Comparison of ENCODE assay signal across 18 cellular contexts in genomic region chr14:89845346-89845745, GRCh38.
DNase-seq lines count a peak whose midpoint lies in the region; ATAC-seq and TF ChIP-seq lines count a peak whose summit lies in the region.
"Had no signal": no experiment of that assay in that cellular context is flagged by ENCODE, and none has a peak within 500 bp of the region (broad histone marks: within the 10 kb centered on the region; RNA-seq: fewer than 3 reads in every experiment).

No MANE protein-coding gene starts in this region.

- CTCF ChIA-PET in AG04450 (lab: Charles Lee), result interaction anchor here (1.8 kb wide), 1 partner anchor 804 kb away, joined by 6 read pairs; no protein-coding TSS in a partner anchor
- CTCF ChIA-PET in IMR-90 (lab: Yijun Ruan, JAX), result no interaction called here
- CTCF ChIA-PET in activated CD4-positive, alpha-beta memory T cell treated with anti-CD3 and anti-CD28 coated beads, Interleukin-2, amount 10 ng/mL, durations not matched to agents 7 days and 5 days (lab: Charles Lee), result no interaction called here

- H3K27me3 ChIP-seq in AG04450 (ENCODE audit: control insufficient read depth, insufficient read depth, low read length) (no peaks in the 10 kb centered on the region), IMR-90 (ENCODE audit: control insufficient read depth, insufficient read depth, low read length) (no peaks in the 10 kb centered on the region), mesenchymal stem cell (ENCODE audit: control insufficient read depth in 1 of 2, insufficient read depth in 1 of 2, low read length in 2 of 2) (no peaks in the 10 kb centered on the region)
- H3K27me3 ChIP-seq: heart left ventricle, Peyer's patch had no signal

- ATAC-seq in IMR-90 (ENCODE audit: low read depth), result peak; percentile 81
- ATAC-seq: heart left ventricle, T-cell had no signal

- H2AFZ ChIP-seq in IMR-90 (replicated peaks; ENCODE audit: low read length, poor library complexity) (peak overlapping the region; percentile 85), mesenchymal stem cell (ENCODE audit: low read depth, low read length) (no peak overlapping the region)

- TF ChIP-seq CTCF in AG04450 (IDR thresholded peaks at IDR 0.05; ENCODE audit: low read depth, low read length) (no peak), IMR-90 (conservative IDR thresholded peaks at IDR 0.05; ENCODE audit: low read depth, low read length) (no peak), lower leg skin (IDR thresholded peaks at IDR 0.05) (no peak)

- H3K4me3 ChIP-seq in AG04450 (ENCODE audit: low read depth, low read length), result no peak overlapping the region
- no peak overlapping the region for H3K4me3 ChIP-seq in IMR-90 (ENCODE audit: insufficient read depth, low read depth, low read length)
- no peak overlapping the region for H3K4me3 ChIP-seq in mesenchymal stem cell (ENCODE audit: insufficient read depth in 1 of 2, low read depth in 1 of 2, low read length in 2 of 2)
- no peak overlapping the region for H3K4me3 ChIP-seq in lower leg skin (ENCODE audit: low read depth, poor library complexity, severe bottlenecking)
- H3K4me3 ChIP-seq: heart left ventricle, Peyer's patch had no signal

- POLR2A ChIA-PET in AG04450 (lab: Yijun Ruan, JAX) (interaction anchor here (0.8 to 1.6 kb wide), 3 partner anchors 40 to 304 kb away, joined by 3 to 6 read pairs (median 4); no protein-coding TSS in a partner anchor), IMR-90 (lab: Charles Lee; ENCODE audit: unreplicated experiment) (interaction anchor here (1.1 kb wide), 1 partner anchor 32 kb away, joined by 5 read pairs; no protein-coding TSS in a partner anchor)
- POLR2A ChIA-PET in activated CD4-positive, alpha-beta memory T cell treated with anti-CD3 and anti-CD28 coated beads, Interleukin-2, amount 10 ng/mL, durations not matched to agents 7 days and 5 days (lab: Charles Lee), result no interaction called here

- 0% methylated on average over 2 of the region's 5 CpGs; no CpG with 5 or more reads in 1 of the 2 experiments for WGBS in IMR-90 (ENCODE audit: extremely low coverage in 2 of 2, insufficient read length in 1 of 2), 2 experiments
- 56% methylated on average over 5 of the region's 5 CpGs for WGBS in mesenchymal stem cell
- 90 to 91% methylated on average over 5 of the region's 5 CpGs for WGBS in lower leg skin, 2 donors

- H3K36me3 ChIP-seq in IMR-90 (ENCODE audit: control insufficient read depth, insufficient read depth, low read length) (no peaks in the 10 kb centered on the region), mesenchymal stem cell (ENCODE audit: control insufficient read depth in 1 of 2, insufficient read depth in 2 of 2, low read depth in 1 of 2, low read length in 2 of 2) (no peaks in the 10 kb centered on the region)
- H3K36me3 ChIP-seq: heart left ventricle, Peyer's patch had no signal

- peak overlapping the region; percentile 91 for H3K56ac ChIP-seq in IMR-90 (ENCODE audit: extremely low read depth, insufficient read depth, low read length)

- peak overlapping the region; percentile 95 for H4K5ac ChIP-seq in IMR-90 (ENCODE audit: low read depth, low read length)

- H3K4ac ChIP-seq in IMR-90 (ENCODE audit: low read depth, low read length) (peak overlapping the region; percentile 100), mesenchymal stem cell (ENCODE audit: low read depth in 1 of 2, low read length in 2 of 2) (no peak overlapping the region)

- H3K23ac ChIP-seq in IMR-90 (ENCODE audit: low read depth, low read length) (peak overlapping the region; percentile 99), mesenchymal stem cell (ENCODE audit: low read length in 2 of 2) (no peak overlapping the region)

- TF ChIP-seq POLR2A in IMR-90 (IDR thresholded peaks at IDR 0.05; ENCODE audit: low read depth, low read length) (peak; percentile 78), lower leg skin (IDR thresholded peaks at IDR 0.05) (no peak)

- H2BK5ac ChIP-seq in IMR-90 (ENCODE audit: low read depth, low read length, poor library complexity, severe bottlenecking) (peak overlapping the region; percentile 97), mesenchymal stem cell (ENCODE audit: low read depth, low read length, poor library complexity, severe bottlenecking) (no peak overlapping the region)

- peaks cover 14% of the 10 kb centered on the region for H3K4me1 ChIP-seq in IMR-90 (ENCODE audit: control insufficient read depth, insufficient read depth, low read length)
- H3K4me1 ChIP-seq in mesenchymal stem cell (ENCODE audit: control insufficient read depth, insufficient read depth, low read depth, low read length), result peaks cover 3% of the 10 kb centered on the region
- H3K4me1 ChIP-seq: heart left ventricle, Peyer's patch had no signal

- intact Hi-C loops in IMR-90 (cut with micrococcal nuclease), result loop anchor here (1.0 to 5.0 kb wide), 9 partner anchors 31 to 805 kb away; partner anchors contain the start of gene FOXN3
- intact Hi-C loops in lower leg skin (cut with DNase I; ENCODE audit: low total_unique reads), result no loop called here

- H3K27me3 Mint-ChIP-seq in activated CD4-positive, alpha-beta memory T cell treated with anti-CD3 and anti-CD28 coated beads, Interleukin-2, amount 10 ng/mL, durations not matched to agents 7 days and 5 days, result no peaks in the 10 kb centered on the region
- H3K27me3 Mint-ChIP-seq: activated B cell treated with CpG ODN at 0.5 μM for 24 hours, naive B cell, T-cell had no signal

- H2AK9ac ChIP-seq in IMR-90 (replicated peaks; ENCODE audit: low read depth, low read length, poor library complexity), result peak overlapping the region; percentile 88

- H3K9me3 ChIP-seq in AG04450 (ENCODE audit: control insufficient read depth, insufficient read depth, low read length) (no peaks in the 10 kb centered on the region), IMR-90 (ENCODE audit: control insufficient read depth, insufficient read depth, low read length) (no peaks in the 10 kb centered on the region), mesenchymal stem cell (ENCODE audit: control insufficient read depth, low read length) (no peaks in the 10 kb centered on the region)
- H3K9me3 ChIP-seq: Peyer's patch had no signal

- H3K9me1 ChIP-seq in IMR-90 (ENCODE audit: insufficient read depth, low read length), result peaks cover 8% of the 10 kb centered on the region

- H3K18ac ChIP-seq in IMR-90 (ENCODE audit: low read depth, low read length) (peak overlapping the region; percentile 95), mesenchymal stem cell (ENCODE audit: low read depth in 1 of 2, low read length in 2 of 2) (peak overlapping the region in 1 of 2 experiments; percentile 64)

- no peaks in the 10 kb centered on the region for H4K20me1 ChIP-seq in IMR-90 (ENCODE audit: insufficient read depth, low read length)

- no peaks in the 10 kb centered on the region for H3K4me1 Mint-ChIP-seq in activated CD4-positive, alpha-beta memory T cell treated with anti-CD3 and anti-CD28 coated beads, Interleukin-2, amount 10 ng/mL, durations not matched to agents 7 days and 5 days
- H3K4me1 Mint-ChIP-seq: activated B cell treated with CpG ODN at 0.5 μM for 24 hours, naive B cell, T-cell had no signal

- dilution Hi-C loops in IMR-90 (cut with HindIII; ENCODE audit: low sequenced_read_pairs, unreplicated experiment), result no loop called here

- H3K4me3 Mint-ChIP-seq in activated CD4-positive, alpha-beta memory T cell treated with anti-CD3 and anti-CD28 coated beads, Interleukin-2, amount 10 ng/mL, durations not matched to agents 7 days and 5 days, result no peak overlapping the region
- H3K4me3 Mint-ChIP-seq: activated B cell treated with CpG ODN at 0.5 μM for 24 hours, naive B cell, T-cell had no signal

- H3K14ac ChIP-seq in IMR-90 (replicated peaks; ENCODE audit: low read depth, low read length) (peak overlapping the region; percentile 99), mesenchymal stem cell (ENCODE audit: low read length in 2 of 2) (no peak overlapping the region)

- H2BK12ac ChIP-seq in mesenchymal stem cell (ENCODE audit: low read length in 2 of 2), result peak overlapping the region in 1 of 2 experiments; percentile 42

- H3K27ac ChIP-seq in AG04450 (ENCODE audit: low read depth, low read length) (peak overlapping the region; percentile 94), IMR-90 (ENCODE audit: insufficient read depth, low read length) (peak overlapping the region; percentile 86), mesenchymal stem cell (ENCODE audit: low read length, poor library complexity, severe bottlenecking) (peak overlapping the region; percentile 20)
- H3K27ac ChIP-seq: heart left ventricle, Peyer's patch had no signal

- peak overlapping the region; percentile 49 for H3K4me2 ChIP-seq in IMR-90 (ENCODE audit: low read depth, low read length)
- H3K4me2 ChIP-seq in mesenchymal stem cell (ENCODE audit: low read length, poor library complexity, severe bottlenecking), result no peak overlapping the region

- H2BK120ac ChIP-seq in IMR-90 (ENCODE audit: low read depth, low read length) (peak overlapping the region; percentile 100), mesenchymal stem cell (ENCODE audit: low read depth, low read length) (no peak overlapping the region)

- peak overlapping the region; percentile 100 for H4K91ac ChIP-seq in IMR-90 (ENCODE audit: insufficient read depth, low read depth, low read length)
- no peak overlapping the region for H4K91ac ChIP-seq in mesenchymal stem cell (ENCODE audit: low read length)

- H4K8ac ChIP-seq in IMR-90 (ENCODE audit: low read depth in 2 of 2, low read length in 2 of 2) (peak overlapping the region; percentile 81 to 99), mesenchymal stem cell (ENCODE audit: low read length) (no peak overlapping the region)

- H3K27ac Mint-ChIP-seq in activated CD4-positive, alpha-beta memory T cell treated with anti-CD3 and anti-CD28 coated beads, Interleukin-2, amount 10 ng/mL, durations not matched to agents 7 days and 5 days, result no peak overlapping the region
- H3K27ac Mint-ChIP-seq: activated B cell treated with CpG ODN at 0.5 μM for 24 hours, naive B cell, T-cell had no signal

- no peaks in the 10 kb centered on the region for H3K9me3 Mint-ChIP-seq in activated CD4-positive, alpha-beta memory T cell treated with anti-CD3 and anti-CD28 coated beads, Interleukin-2, amount 10 ng/mL, durations not matched to agents 7 days and 5 days
- H3K9me3 Mint-ChIP-seq: T-cell had no signal

- peak overlapping the region; percentile 100 for H2BK20ac ChIP-seq in IMR-90 (ENCODE audit: low read depth, low read length)

- H3K9ac ChIP-seq in IMR-90 (ENCODE audit: low read depth, low read length), result peak overlapping the region; percentile 17; the same call in 1 of the 2 replicates
- H3K9ac ChIP-seq in mesenchymal stem cell (ENCODE audit: low read length), result no peak overlapping the region

- no TSS peak for BruUV-seq in IMR-90 (replicated peaks; lab: Mats Ljungman, UMichigan)

- peak; percentile 92 for DNase-seq in AG04450 (ENCODE audit: low read depth, low spot score)
- peak; percentile 100 for DNase-seq in IMR-90
- DNase-seq in dedifferentiated amniotic fluid mesenchymal stem cell (ENCODE audit: extremely low spot score), result peak; percentile 58
- peak; percentile 83 for DNase-seq in mesenchymal stem cell
- DNase-seq in stimulated activated CD4-positive, alpha-beta T cell treated with anti-CD3 and anti-CD28 coated beads, Interleukin-2, amount 100 ng/mL, for 48 hours, result no peak
- no peak for DNase-seq in activated CD4-positive, alpha-beta memory T cell treated with anti-CD3 and anti-CD28 coated beads, Interleukin-2, amount 10 ng/mL, durations not matched to agents 7 days and 5 days
- DNase-seq in SIG-M5 treated with dmso at 0.1 percent for 504 hours (lab: John Stamatoyannopoulos, UW; ENCODE audit: unreplicated experiment), result no peak
- no peak for DNase-seq in lower leg skin (ENCODE audit: low spot score in 2 of 2)
- DNase-seq: activated B cell treated with CpG ODN at 0.5 μM for 24 hours; activated effector memory CD4-positive, alpha-beta T cell treated with anti-CD3 and anti-CD28 coated beads, Interleukin-2, amount 50 U/mL, for 16 hours; Calu3; heart left ventricle; naive B cell; NCI-H748 treated with DMSO at 0.1 percent for 48 hours; Peyer's patch; stimulated activated CD4-positive, alpha-beta T cell treated with anti-CD3 and anti-CD28 coated beads, Interleukin-2, amount 100 ng/mL, for 24 hours; stimulated activated CD8-positive, alpha-beta memory T cell treated with anti-CD3 and anti-CD28 coated beads, Interleukin-4, amount 100 ng/mL, for 48 hours; T-cell had no signal

- in situ Hi-C loops in IMR-90 (cut with MboI; ENCODE audit: low sequenced_read_pairs), result loop anchor here (5.0 kb wide), 1 partner anchor 803 kb away; no protein-coding TSS in a partner anchor

- peak overlapping the region; percentile 87; the same call in 2 of the 3 replicates for H2BK15ac ChIP-seq in IMR-90 (ENCODE audit: low read depth, low read length)
- H2BK15ac ChIP-seq in mesenchymal stem cell (ENCODE audit: low read depth, poor library complexity, severe bottlenecking), result no peak overlapping the region

- TF ChIP-seq RAD21 in IMR-90 (IDR thresholded peaks at IDR 0.05; ENCODE audit: low read length), result peak; percentile 40

- peak overlapping the region; percentile 98 for H2AK5ac ChIP-seq in IMR-90 (ENCODE audit: low read depth, low read length)
- no peak overlapping the region for H2AK5ac ChIP-seq in mesenchymal stem cell (ENCODE audit: low read length, severe bottlenecking)

- H3K36me3 Mint-ChIP-seq in activated CD4-positive, alpha-beta memory T cell treated with anti-CD3 and anti-CD28 coated beads, Interleukin-2, amount 10 ng/mL, durations not matched to agents 7 days and 5 days (ENCODE audit: low read depth), result no peaks in the 10 kb centered on the region
- H3K36me3 Mint-ChIP-seq: T-cell had no signal

- peaks cover 10 to 25% of the 10 kb centered on the region in 2 experiments; a peak in 3 of 4 replicates for H3K79me1 ChIP-seq in IMR-90 (ENCODE audit: low read depth in 1 of 2, low read length in 2 of 2)
- no peaks in the 10 kb centered on the region for H3K79me1 ChIP-seq in mesenchymal stem cell (replicated peaks; ENCODE audit: low read length, poor library complexity, severe bottlenecking)

Comparison
In these comparisons a context has a peak if more than half of its experiments do, and no peak if none do; other contexts are left out.
1. DNase-seq: peak in AG04450 (single experiment), IMR-90 (single experiment), dedifferentiated amniotic fluid mesenchymal stem cell (single experiment) and mesenchymal stem cell (single experiment); none in stimulated activated CD4-positive, alpha-beta T cell treated with anti-CD3 and anti-CD28 coated beads, Interleukin-2, amount 100 ng/mL, for 48 hours (0 of 2), activated CD4-positive, alpha-beta memory T cell treated with anti-CD3 and anti-CD28 coated beads, Interleukin-2, amount 10 ng/mL, durations not matched to agents 7 days and 5 days (single experiment), SIG-M5 treated with dmso at 0.1 percent for 504 hours (single experiment) and lower leg skin (0 of 2).
2. H3K27ac ChIP-seq: peak in every context shown above with its lines; median percentile 94 in AG04450; 86 in IMR-90; 20 in mesenchymal stem cell.